In genomic region chr1:154764773-154765172, GRCh38 we compare ENCODE assay signal across 11 cellular contexts.
"Had no signal": no experiment of that assay in that cellular context is flagged by ENCODE, and none has a peak within 500 bp of the region (broad histone marks: within the 10 kb centered on the region; RNA-seq: fewer than 3 reads in every experiment).

No MANE protein-coding gene starts in this region.

- ATAC-seq: HCT116 had no signal

- DNase-seq: GM23248, GOT3, H7, H9, HCEC 1CT, HFFc6 had no signal

- H3K4me2 ChIP-seq: GM23338 had no signal

- H3K4me3 ChIP-seq: GM23248, GM23338, HAP-1 had no signal

- H3K36me3 ChIP-seq: HAP-1 had no signal

- FAIRE-seq: H1, H54 had no signal

- H2AFZ ChIP-seq: GM23248, GM23338 had no signal

- H3K27ac ChIP-seq: GM23248 had no signal

- H3K9ac ChIP-seq: GM23248 had no signal

- H3K9me3 ChIP-seq: HAP-1 had no signal
